In genomic region chr11:123083623-123084029, GRCh38 we compare ENCODE assay signal across 8 cellular contexts. TPM values are rescaled to one million over a fixed set of nuclear protein-coding genes. Genes with fewer than 3 reads are reported as not detected.
DNase-seq lines count a peak whose midpoint lies in the region; ATAC-seq, FAIRE-seq and TF ChIP-seq lines count a peak whose summit lies in the region.

No MANE protein-coding gene starts in this region.

- peak overlapping the region; percentile 95 for H3K27ac ChIP-seq in ACC112 (ENCODE audit: low read depth, low read length)

- H3K9me3 Mint-ChIP-seq in WTC11 = no peaks in the 10 kb centered on the region

- FAIRE-seq in HTR-8/SVneo (lab: Jason Lieb, UNC) = peak; percentile 98

- H3K4me1 ChIP-seq in ACC112 (ENCODE audit: control insufficient read depth, insufficient read depth, low read length, unreplicated experiment) = peaks cover 18% of the 10 kb centered on the region

- no peaks in the 10 kb centered on the region for H3K27me3 ChIP-seq in ACC112 (ENCODE audit: insufficient read depth, low read length)

- no peak for ATAC-seq in WTC11

- no peak overlapping the region; the same call in 1 of the 2 replicates for H3K27ac Mint-ChIP-seq in WTC11

- POLR2A ChIA-PET in WTC11 (lab: Charles Lee) = no interaction called here

- CTCF ChIA-PET in WTC11 (lab: Charles Lee) = no interaction called here

- in situ Hi-C loops in astrocyte of the spinal cord (cut with HindIII; ENCODE audit: low sequenced_read_pairs) = no loop called here

- no peaks in the 10 kb centered on the region for H3K79me2 ChIP-seq in ACC112 (ENCODE audit: control insufficient read depth, insufficient read depth, low read length, unreplicated experiment)

- no peak for TF ChIP-seq CTCF in astrocyte of the spinal cord (IDR thresholded peaks at IDR 0.05; ENCODE audit: low read depth, low read length)
- no peak for TF ChIP-seq CTCF in WTC11 (IDR thresholded peaks at IDR 0.05)

- no peak overlapping the region for H2AFZ ChIP-seq in ACC112 (ENCODE audit: low read length, unreplicated experiment)

- DNase-seq in HTR-8/SVneo (ENCODE audit: insufficient read length, low spot score) (peak; percentile 88), SW480 (ENCODE audit: low spot score) (peak; percentile 80), astrocyte of the spinal cord (ENCODE audit: low read depth, low spot score) (peak; percentile 97), islet precursor cell (peak; percentile 75), epidermal melanocyte (ENCODE audit: insufficient read length, low spot score) (no peak), WTC11 (ENCODE audit: low spot score) (no peak)
- peak; percentile 62 for DNase-seq in stimulated activated CD4-positive, alpha-beta T cell treated with anti-CD3 and anti-CD28 coated beads, Interleukin-2, amount 100 ng/mL, for 4 hours (ENCODE audit: low read depth)

- H3K36me3 ChIP-seq in ACC112 (ENCODE audit: insufficient read depth, low read length) = peaks cover 21% of the 10 kb centered on the region

- no peaks in the 10 kb centered on the region; the same call in 1 of the 2 replicates for H3K27me3 Mint-ChIP-seq in WTC11 (ENCODE audit: low read depth)

- H3K4me3 ChIP-seq in ACC112 (ENCODE audit: low read depth, low read length) = no peak overlapping the region
- no peak overlapping the region for H3K4me3 ChIP-seq in astrocyte of the spinal cord (ENCODE audit: low read depth, low read length)

- H3K4me1 Mint-ChIP-seq in WTC11 = no peaks in the 10 kb centered on the region

- no peak overlapping the region for H3K4me3 Mint-ChIP-seq in WTC11

- H3K36me3 Mint-ChIP-seq in WTC11 = peaks cover 7% of the 10 kb centered on the region

TF ChIP-seq in WTC11, 78 proteins besides CTCF, POLR2A, EP300 and RAD21:
- no peak for TF ChIP-seq TCF7 (CRISPR knock-in tag; IDR thresholded peaks at IDR 0.05; ENCODE audit: low read depth)
- TF ChIP-seq E2F5 (CRISPR knock-in tag; IDR thresholded peaks at IDR 0.05) = no peak
- no peak for TF ChIP-seq CDX4 (CRISPR knock-in tag; IDR thresholded peaks at IDR 0.05; ENCODE audit: borderline replicate concordance)
- TF ChIP-seq RELA (CRISPR knock-in tag; IDR thresholded peaks at IDR 0.05; ENCODE audit: borderline replicate concordance) = no peak

RNA-seq across cellular contexts. Expression of gene HSPA8, which starts 21.7 kb away (rescaled TPM):
- 1,051 to 1,124 TPM (median 1,087 TPM) in 3 replicates for total RNA-seq in WTC11 (2021)

Comparison
In these comparisons a context has a peak if more than half of its experiments do, and no peak if none do; other contexts are left out.
1. DNase-seq: peak in HTR-8/SVneo (single experiment), SW480 (single experiment), astrocyte of the spinal cord (single experiment), islet precursor cell (single experiment) and stimulated activated CD4-positive, alpha-beta T cell treated with anti-CD3 and anti-CD28 coated beads, Interleukin-2, amount 100 ng/mL, for 4 hours (single experiment); none in epidermal melanocyte (single experiment) and WTC11 (single experiment).